ENCODE assay signal across 8 cellular contexts in the genomic region with DNA sequence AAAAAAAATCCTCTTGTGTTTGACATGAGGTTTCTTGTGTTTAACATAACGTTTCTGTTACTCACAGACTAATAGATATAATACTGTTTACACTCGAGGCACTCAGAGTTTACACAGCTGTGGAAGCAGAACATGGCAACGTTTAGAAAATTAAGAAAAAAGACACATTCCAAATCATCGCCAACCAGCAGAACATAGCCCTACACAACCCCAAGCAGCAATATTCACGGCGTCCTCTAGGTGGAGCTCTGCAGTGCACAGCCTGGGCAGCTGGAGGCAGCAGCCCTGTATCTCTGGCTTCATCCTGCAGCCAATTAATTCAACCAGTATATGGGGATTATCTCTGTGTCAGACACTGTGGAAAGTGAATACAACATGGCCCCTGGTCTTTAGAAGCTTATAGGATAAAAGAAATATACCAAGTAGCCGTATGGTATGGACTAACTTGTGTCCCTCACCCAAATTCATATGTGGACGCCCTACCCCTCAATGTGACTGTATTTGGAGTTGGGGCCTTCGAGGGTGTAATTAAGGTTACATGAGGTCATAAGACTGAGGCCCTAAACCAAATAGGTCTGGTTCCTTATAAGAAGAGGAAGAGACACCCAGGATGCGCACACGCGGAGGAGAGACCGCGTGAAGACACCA. TPM values are rescaled to one million over a fixed set of nuclear protein-coding genes. Genes with fewer than 3 reads are reported as not detected.
DNase-seq lines count a peak whose midpoint lies in the region; ATAC-seq and TF ChIP-seq lines count a peak whose summit lies in the region.

No MANE protein-coding gene starts in this region.

- peaks cover 5% of the 10 kb centered on the region for H3K4me1 ChIP-seq in NT2/D1 (ENCODE audit: insufficient read depth, insufficient read length)
- H3K4me1 ChIP-seq in esophagus muscularis mucosa: peaks cover 24 to 51% (median 48%) of the 10 kb centered on the region in 4 donors

- H3K27ac Mint-ChIP-seq in natural killer cell treated with Interleukin-12 subunit alpha and Interleukin-12 subunit beta and Interleukin-15 and Interleukin-18, amount 100 ng/mL, for 72 hours: no peak overlapping the region

- no peak for TF ChIP-seq EP300 in esophagus muscularis mucosa (IDR thresholded peaks at IDR 0.05)

- no peaks in the 10 kb centered on the region for H3K9me3 Mint-ChIP-seq in natural killer cell treated with Interleukin-12 subunit alpha and Interleukin-12 subunit beta and Interleukin-15 and Interleukin-18, amount 100 ng/mL, for 72 hours

- H3K4me1 Mint-ChIP-seq in natural killer cell treated with Interleukin-12 subunit alpha and Interleukin-12 subunit beta and Interleukin-15 and Interleukin-18, amount 100 ng/mL, for 72 hours (ENCODE audit: low read depth in 2 of 2): peaks cover 9 to 20% of the 10 kb centered on the region in 2 donors

- peak overlapping the region; percentile 49 for H3K4me3 Mint-ChIP-seq in natural killer cell treated with Interleukin-12 subunit alpha and Interleukin-12 subunit beta and Interleukin-15 and Interleukin-18, amount 100 ng/mL, for 72 hours

- intact Hi-C loops in esophagus muscularis mucosa (cut with DNase I): loop anchor here (10.0 kb wide), 1 partner anchor 245 kb away; no protein-coding TSS in a partner anchor

- TF ChIP-seq CTCF in esophagus muscularis mucosa (IDR thresholded peaks at IDR 0.05): peak; percentile 55 to 83 (median 62)

- H3K27me3 ChIP-seq in NT2/D1 (ENCODE audit: insufficient read depth, insufficient read length) (no peaks in the 10 kb centered on the region), esophagus muscularis mucosa (no peaks in the 10 kb centered on the region)

- H3K36me3 Mint-ChIP-seq in natural killer cell treated with Interleukin-12 subunit alpha and Interleukin-12 subunit beta and Interleukin-15 and Interleukin-18, amount 100 ng/mL, for 72 hours: no peaks in the 10 kb centered on the region

- H3K4me3 ChIP-seq in NT2/D1 (ENCODE audit: insufficient read length, low read depth) (no peak overlapping the region), esophagus muscularis mucosa (no peak overlapping the region)

- H3K9me3 ChIP-seq in NT2/D1 (ENCODE audit: insufficient read depth, low read length): no peaks in the 10 kb centered on the region
- H3K9me3 ChIP-seq in esophagus muscularis mucosa: no peaks in the 10 kb centered on the region

- no peak for TF ChIP-seq POLR2A in esophagus muscularis mucosa (IDR thresholded peaks at IDR 0.05; ENCODE audit: low read depth)

- peak; percentile 79 for ATAC-seq in HG03378 (IDR thresholded peaks at IDR 0.05; ENCODE audit: unreplicated experiment)
- ATAC-seq in natural killer cell treated with Interleukin-12 subunit alpha and Interleukin-12 subunit beta and Interleukin-15 and Interleukin-18, amount 100 ng/mL, for 72 hours: peak; percentile 75 to 86

- peaks cover 9 to 20% of the 10 kb centered on the region in 2 donors for H3K27me3 Mint-ChIP-seq in natural killer cell treated with Interleukin-12 subunit alpha and Interleukin-12 subunit beta and Interleukin-15 and Interleukin-18, amount 100 ng/mL, for 72 hours

- 57% methylated on average over 14 of the region's 14 CpGs for WGBS in esophagus muscularis mucosa

- H3K9ac ChIP-seq in NT2/D1 (ENCODE audit: insufficient read length, low read depth): no peak overlapping the region

- H3K27ac ChIP-seq in esophagus muscularis mucosa (replicated peaks in 1 of 4): peak overlapping the region in 1 of 4 donors; percentile 78

- DNase-seq in CD1c-positive myeloid dendritic cell (ENCODE audit: extremely low spot score) (peak; percentile 79), GM19238 (ENCODE audit: insufficient read length, low spot score) (peak; percentile 63), NT2/D1 (ENCODE audit: low read depth, low spot score) (peak; percentile 56), activated T-cell treated with anti-CD3 and anti-CD28 coated beads for 1 hour (ENCODE audit: low read depth) (peak; percentile 79), esophagus muscularis mucosa (ENCODE audit: extremely low spot score) (no peak)
- DNase-seq in natural killer cell treated with Interleukin-12 subunit alpha and Interleukin-12 subunit beta and Interleukin-15 and Interleukin-18, amount 100 ng/mL, for 72 hours (ENCODE audit: low spot score): peak; percentile 80
- peak; percentile 63 for DNase-seq in stimulated activated naive CD4-positive, alpha-beta T cell treated with Interleukin-2 at 50 U/mL for 16 hours (lab: John Stamatoyannopoulos, UW)

- H3K36me3 ChIP-seq in NT2/D1 (ENCODE audit: insufficient read depth, insufficient read length, low read length) (no peaks in the 10 kb centered on the region), esophagus muscularis mucosa (no peaks in the 10 kb centered on the region)

RNA-seq across cellular contexts. Expression of gene ASB13, which starts 36.5 kb away (rescaled TPM):
- total RNA-seq in esophagus muscularis mucosa: 10 to 100 TPM; 15.4 to 24.0 (median 17.4) TPM
- total RNA-seq in natural killer cell treated with Interleukin-12 subunit alpha and Interleukin-12 subunit beta and Interleukin-15 and Interleukin-18, amount 100 ng/mL, for 72 hours: 1 to 10 TPM; 1.9 to 2.3 TPM

RNA-seq across cellular contexts. Expression of gene TASOR2, which starts 54.7 kb away (rescaled TPM):
- total RNA-seq in esophagus muscularis mucosa: 10 to 100 TPM; 56.9 to 66.3 (median 63.9) TPM
- total RNA-seq in natural killer cell treated with Interleukin-12 subunit alpha and Interleukin-12 subunit beta and Interleukin-15 and Interleukin-18, amount 100 ng/mL, for 72 hours: 100 to 1,000 TPM in 1 of 2 donors, 10 to 100 TPM in 1; 70.0 to 118 TPM

Comparison
In these comparisons a context has a peak if more than half of its experiments do, and no peak if none do; other contexts are left out.
1. RNA of gene ASB13, which starts 36.5 kb away (total RNA-seq): 15.4 to 24.0 TPM in esophagus muscularis mucosa; 1.9 to 2.3 TPM in natural killer cell treated with Interleukin-12 subunit alpha and Interleukin-12 subunit beta and Interleukin-15 and Interleukin-18, amount 100 ng/mL, for 72 hours; every median in the first group is over 4 times any median in the second.